ENCODE assay signal across 1 cellular context in the genomic region with DNA sequence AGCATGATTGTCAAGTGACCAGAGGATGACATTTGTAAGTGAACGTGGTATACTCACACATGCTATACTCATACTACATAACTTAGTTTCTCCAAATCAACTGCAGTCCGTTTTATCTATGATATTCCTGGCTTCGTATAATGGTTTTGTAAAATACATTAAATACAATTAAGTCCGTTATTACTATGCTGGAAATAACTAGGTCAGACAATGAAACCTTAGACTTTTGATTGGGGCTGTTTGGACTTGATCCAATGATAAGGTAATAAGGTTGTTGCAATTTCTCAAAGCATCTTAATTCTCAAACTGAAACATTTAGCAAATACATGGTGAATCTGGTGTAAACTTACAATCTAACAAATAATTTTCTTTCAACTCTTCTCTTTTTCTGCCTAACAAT.
TF ChIP-seq lines count a peak whose summit lies in the region.

No MANE protein-coding gene starts in this region.

TF ChIP-seq in SK-N-SH, 30 proteins besides CTCF, POLR2A, EP300 and RAD21 (continued from another document):
- TF ChIP-seq USF1 (IDR thresholded peaks at IDR 0.05; ENCODE audit: borderline replicate concordance, low read depth) (no peak), ELF1 (IDR thresholded peaks at IDR 0.05) (no peak), USF2 (IDR thresholded peaks at IDR 0.05; ENCODE audit: borderline replicate concordance, low read depth, low read length) (no peak), GABPA (IDR thresholded peaks at IDR 0.05; ENCODE audit: low read depth) (no peak), TAF1 (IDR thresholded peaks at IDR 0.05; ENCODE audit: borderline replicate concordance, low read depth, low read length) (no peak), FOXM1 (IDR thresholded peaks at IDR 0.05; ENCODE audit: low read depth) (no peak), NRF1 (IDR thresholded peaks at IDR 0.05; ENCODE audit: low read depth, low read length) (no peak), FOXJ3 (CRISPR knock-in tag; IDR thresholded peaks at IDR 0.05) (no peak), EZH2phosphoT487 (IDR thresholded peaks at IDR 0.05; ENCODE audit: borderline replicate concordance, low read depth) (no peak)
